11 cellular contexts compared by ENCODE assay signal in genomic region chr11:61693897-61694840, GRCh38. TPM values are rescaled to one million over a fixed set of nuclear protein-coding genes. Genes with fewer than 3 reads are reported as not detected.
DNase-seq lines count a peak whose midpoint lies in the region; ATAC-seq, FAIRE-seq and TF ChIP-seq lines count a peak whose summit lies in the region.
"Had no signal": no experiment of that assay in that cellular context is flagged by ENCODE, and none has a peak within 500 bp of the region (broad histone marks: within the 10 kb centered on the region; RNA-seq: fewer than 3 reads in every experiment).

No MANE protein-coding gene starts in this region.

- FAIRE-seq in small intestine (lab: Jason Lieb, UNC) = no peak

- 79% methylated on average over 17 of the region's 17 CpGs for WGBS in hepatocyte (ENCODE audit: low lambda C conversion rate, missing lambda C conversion rate)
- WGBS in small intestine, 3 donors = 76 to 83% (median 79%) methylated on average over 16 to 17 of the region's 17 CpGs
- 86% methylated on average over 17 of the region's 17 CpGs for WGBS in smooth muscle cell (ENCODE audit: low lambda C conversion rate)

- no peaks in the 10 kb centered on the region for H3K79me2 ChIP-seq in GM23338 (replicated peaks; ENCODE audit: insufficient read depth)
- peaks cover 64% of the 10 kb centered on the region for H3K79me2 ChIP-seq in hepatocyte
- no peaks in the 10 kb centered on the region for H3K79me2 ChIP-seq in smooth muscle cell (ENCODE audit: low read depth)
- H3K79me2 ChIP-seq in PC-3 (ENCODE audit: low read length) = peaks cover 65% of the 10 kb centered on the region

- H3K27ac Mint-ChIP-seq in GM23338 = no peak overlapping the region
- H3K27ac Mint-ChIP-seq: activated naive CD4-positive, alpha-beta T cell treated with anti-CD3 and anti-CD28 coated beads for 36 hours had no signal

- CTCF ChIA-PET in PC-3 (lab: Charles Lee) = interaction anchor here (0.6 kb wide), 1 partner anchor 1867 kb away, joined by 5 read pairs; no protein-coding TSS in a partner anchor

- H3K36me3 ChIP-seq in GM23338 (ENCODE audit: insufficient read depth) (no peaks in the 10 kb centered on the region), hepatocyte (replicated peaks; ENCODE audit: insufficient read depth, low read depth) (no peaks in the 10 kb centered on the region), small intestine (ENCODE audit: control insufficient read depth in 2 of 2, insufficient read depth in 2 of 2, low read length in 2 of 2) (no peaks in the 10 kb centered on the region), smooth muscle cell (ENCODE audit: low read depth) (no peaks in the 10 kb centered on the region), PC-3 (ENCODE audit: low read depth, low read length) (no peaks in the 10 kb centered on the region)

- no peak for DNase-seq in GM23338 (ENCODE audit: low spot score)
- DNase-seq in NCI-H446 treated with DMSO at 0.1 percent for 48 hours (lab: John Stamatoyannopoulos, UW) = peak; percentile 36
- no peak for DNase-seq in hepatocyte (ENCODE audit: low spot score)
- DNase-seq in small intestine = peak; percentile 52
- no peak for DNase-seq in retina
- no peak for DNase-seq in smooth muscle cell (lab: John Stamatoyannopoulos, UW; ENCODE audit: unreplicated experiment)
- DNase-seq in PC-3 = no peak
- DNase-seq in activated naive CD4-positive, alpha-beta T cell (lab: John Stamatoyannopoulos, UW) = no peak
- DNase-seq: activated CD4-positive, alpha-beta T cell treated with anti-CD3 and anti-CD28 coated beads for 1 hour; activated naive CD4-positive, alpha-beta T cell treated with anti-CD3 and anti-CD28 coated beads for 36 hours; effector CD4-positive, alpha-beta T cell had no signal

- H3K4me1 Mint-ChIP-seq in GM23338 = peaks cover 49% of the 10 kb centered on the region

- peaks cover 37% of the 10 kb centered on the region for H3K4me1 ChIP-seq in GM23338 (ENCODE audit: insufficient read depth)
- peaks cover 56% of the 10 kb centered on the region for H3K4me1 ChIP-seq in hepatocyte (ENCODE audit: insufficient read depth)
- peaks cover 8 to 13% of the 10 kb centered on the region in 2 donors for H3K4me1 ChIP-seq in small intestine (ENCODE audit: control insufficient read depth in 2 of 2, insufficient read depth in 1 of 2, low read depth in 1 of 2, low read length in 1 of 2)
- H3K4me1 ChIP-seq in smooth muscle cell (ENCODE audit: low read depth) = peaks cover 14% of the 10 kb centered on the region
- peaks cover 50% of the 10 kb centered on the region for H3K4me1 ChIP-seq in PC-3 (ENCODE audit: insufficient read depth, low read length)

- H3F3A ChIP-seq in GM23338 (replicated peaks; ENCODE audit: low read depth) (peaks cover 9% of the 10 kb centered on the region; the same call in 1 of the 2 replicates), smooth muscle cell (ENCODE audit: low read depth) (no peaks in the 10 kb centered on the region), PC-3 (ENCODE audit: low read length, unreplicated experiment) (peaks cover 4% of the 10 kb centered on the region)

- H3K4me2 ChIP-seq in GM23338 = peak overlapping the region; percentile 57
- no peak overlapping the region for H3K4me2 ChIP-seq in hepatocyte
- no peak overlapping the region for H3K4me2 ChIP-seq in smooth muscle cell
- no peak overlapping the region for H3K4me2 ChIP-seq in PC-3 (ENCODE audit: low read length)

- H3K4me3 ChIP-seq in GM23338 = no peak overlapping the region
- no peak overlapping the region for H3K4me3 ChIP-seq in hepatocyte
- no peak overlapping the region for H3K4me3 ChIP-seq in small intestine (ENCODE audit: low read depth in 1 of 2, low read length in 2 of 2)
- no peak overlapping the region for H3K4me3 ChIP-seq in smooth muscle cell
- H3K4me3 ChIP-seq in PC-3 (ENCODE audit: low read length) = no peak overlapping the region

- POLR2A ChIA-PET in PC-3 (lab: Charles Lee; ENCODE audit: unreplicated experiment) = no interaction called here

- H3K27me3 Mint-ChIP-seq in GM23338 (ENCODE audit: insufficient read depth, low read depth, poor library complexity) = peaks cover 7% of the 10 kb centered on the region

- no peak overlapping the region; the same call in 2 of the 3 replicates for H3K4me3 Mint-ChIP-seq in GM23338
- H3K4me3 Mint-ChIP-seq: activated naive CD4-positive, alpha-beta T cell treated with anti-CD3 and anti-CD28 coated beads for 36 hours had no signal

- peak overlapping the region; percentile 66 for H2AFZ ChIP-seq in GM23338
- no peak overlapping the region for H2AFZ ChIP-seq in hepatocyte
- H2AFZ ChIP-seq in smooth muscle cell (ENCODE audit: low read depth) = no peak overlapping the region
- no peak overlapping the region for H2AFZ ChIP-seq in PC-3 (ENCODE audit: low read length)

- H4K20me1 ChIP-seq in GM23338 (replicated peaks; ENCODE audit: insufficient read depth) = no peaks in the 10 kb centered on the region
- peaks cover 4% of the 10 kb centered on the region for H4K20me1 ChIP-seq in hepatocyte (ENCODE audit: insufficient read depth, poor library complexity, severe bottlenecking)
- H4K20me1 ChIP-seq in smooth muscle cell (ENCODE audit: low read depth) = peaks cover 5% of the 10 kb centered on the region
- H4K20me1 ChIP-seq in PC-3 (ENCODE audit: low read length) = no peaks in the 10 kb centered on the region

- H3K9ac ChIP-seq in smooth muscle cell (ENCODE audit: low read depth) (no peak overlapping the region), PC-3 (ENCODE audit: low read length) (no peak overlapping the region)

- H3K36me3 Mint-ChIP-seq in GM23338 (ENCODE audit: low read depth) = no peaks in the 10 kb centered on the region

- no peaks in the 10 kb centered on the region for H3K9me2 ChIP-seq in GM23338 (ENCODE audit: insufficient read depth)
- no peaks in the 10 kb centered on the region for H3K9me2 ChIP-seq in hepatocyte (replicated peaks; ENCODE audit: insufficient read depth)
- H3K9me2 ChIP-seq in PC-3 (replicated peaks; ENCODE audit: low read length) = no peaks in the 10 kb centered on the region

- intact Hi-C loops in PC-3 (cut with micrococcal nuclease) = no loop called here

- H3K27ac ChIP-seq in GM23338 (ENCODE audit: low read depth) (no peak overlapping the region), hepatocyte (peak overlapping the region; percentile 23), small intestine (ENCODE audit: low read depth in 1 of 2, low read length in 1 of 2) (peak overlapping the region in 1 of 2 donors; percentile 76), smooth muscle cell (ENCODE audit: low read depth) (no peak overlapping the region), PC-3 (ENCODE audit: low read length) (no peak overlapping the region)

- no peaks in the 10 kb centered on the region for H3K9me3 Mint-ChIP-seq in GM23338
- H3K9me3 Mint-ChIP-seq: activated naive CD4-positive, alpha-beta T cell treated with anti-CD3 and anti-CD28 coated beads for 36 hours had no signal

- no peaks in the 10 kb centered on the region for H3K9me3 ChIP-seq in hepatocyte (ENCODE audit: low read depth)
- no peaks in the 10 kb centered on the region for H3K9me3 ChIP-seq in small intestine (ENCODE audit: control insufficient read depth, low read depth)
- no peaks in the 10 kb centered on the region for H3K9me3 ChIP-seq in smooth muscle cell (replicated peaks; ENCODE audit: low read depth)
- H3K9me3 ChIP-seq in PC-3 (ENCODE audit: low read length) = no peaks in the 10 kb centered on the region

- BruUV-seq in PC-3 (replicated peaks; lab: Mats Ljungman, UMichigan) = no TSS peak

- TF ChIP-seq CTCF in GM23338 (conservative IDR thresholded peaks at IDR 0.05; ENCODE audit: low read depth in 2 of 2) = no peak
- TF ChIP-seq CTCF in hepatocyte (IDR thresholded peaks at IDR 0.05; ENCODE audit: poor library complexity) = no peak
- TF ChIP-seq CTCF in smooth muscle cell (IDR thresholded peaks at IDR 0.05; ENCODE audit: borderline replicate concordance, insufficient read depth, poor library complexity, severe bottlenecking) = no peak
- no peak for TF ChIP-seq CTCF in PC-3 (conservative IDR thresholded peaks at IDR 0.05; ENCODE audit: low read depth, low read length)

- H3K27me3 ChIP-seq in GM23338 (ENCODE audit: insufficient read depth) = no peaks in the 10 kb centered on the region
- no peaks in the 10 kb centered on the region for H3K27me3 ChIP-seq in hepatocyte
- no peaks in the 10 kb centered on the region for H3K27me3 ChIP-seq in small intestine (ENCODE audit: control insufficient read depth in 2 of 2, insufficient read depth in 2 of 2, low read length in 2 of 2)
- H3K27me3 ChIP-seq in smooth muscle cell (ENCODE audit: low read depth) = no peaks in the 10 kb centered on the region
- no peaks in the 10 kb centered on the region for H3K27me3 ChIP-seq in PC-3 (ENCODE audit: low read length)

- peak; percentile 2; the same call in 1 of the 3 replicates for ATAC-seq in GM23338
- no peak for ATAC-seq in PC-3

TF ChIP-seq in GM23338, 12 proteins besides CTCF, POLR2A, EP300 and RAD21 (continues in another document):
- TF ChIP-seq EZH2phosphoT487 (IDR thresholded peaks at IDR 0.05; ENCODE audit: unreplicated experiment) = no peak
- TF ChIP-seq NANOG (IDR thresholded peaks at IDR 0.05; ENCODE audit: borderline replicate concordance) = no peak

RNA-seq across cellular contexts. Expression of gene DAGLA, which starts 14.0 kb away (rescaled TPM):
- total RNA-seq in GM23338 (2014; rRNA removed; shearing (Covaris generic)) = 1.3 and 2.5 TPM in 2 replicates
- 0.52 and 0.55 TPM in 2 replicates for polyA plus RNA-seq in GM23338 (2016; fragmentation: Nextera tagmentation; extraction: Ambion mirVana)
- total RNA-seq in hepatocyte = 5.5 and 8.9 TPM in 2 replicates
- 7.4 and 8.3 TPM in 2 replicates for polyA plus RNA-seq in hepatocyte
- 1 to 10 TPM in 2 of 3 donors, under 1 TPM in 1; 0.22 to 6.2 (median 1.4) TPM for polyA plus RNA-seq in small intestine
- total RNA-seq in smooth muscle cell = 1.3 and 1.6 TPM in 2 replicates
- polyA plus RNA-seq in smooth muscle cell = 2.9 and 3.9 TPM in 2 replicates
- 8.6 and 12.2 TPM in 2 replicates for total RNA-seq in PC-3 (2014; rRNA removed)

RNA-seq across cellular contexts. Expression of gene MYRF, which starts 58.3 kb away (rescaled TPM):
- total RNA-seq in GM23338 (2014; rRNA removed; shearing (Covaris generic)) = 5.0 and 5.5 TPM in 2 replicates
- polyA plus RNA-seq in GM23338 (2016; fragmentation: Nextera tagmentation; extraction: Ambion mirVana) (1.9 and 2.2 TPM in 2 replicates), hepatocyte (96.7 and 115 TPM in 2 replicates), small intestine (10 to 100 TPM; 19.9 to 23.0 (median 21.7) TPM), smooth muscle cell (13.7 and 19.0 TPM in 2 replicates)
- total RNA-seq in hepatocyte (42.2 and 57.3 TPM in 2 replicates), smooth muscle cell (11.1 and 12.2 TPM in 2 replicates), PC-3 (2014; rRNA removed) (5.1 and 7.0 TPM in 2 replicates)

Comparison
In these comparisons a context has a peak if more than half of its experiments do, and no peak if none do; other contexts are left out.
1. DNase-seq: peak in NCI-H446 treated with DMSO at 0.1 percent for 48 hours (single experiment) and small intestine (single experiment); none in GM23338 (single experiment), hepatocyte (single experiment), retina (single experiment), smooth muscle cell (single experiment), PC-3 (single experiment) and activated naive CD4-positive, alpha-beta T cell (0 of 4).